Comparison of ENCODE assay signal across 31 cellular contexts in the genomic region with DNA sequence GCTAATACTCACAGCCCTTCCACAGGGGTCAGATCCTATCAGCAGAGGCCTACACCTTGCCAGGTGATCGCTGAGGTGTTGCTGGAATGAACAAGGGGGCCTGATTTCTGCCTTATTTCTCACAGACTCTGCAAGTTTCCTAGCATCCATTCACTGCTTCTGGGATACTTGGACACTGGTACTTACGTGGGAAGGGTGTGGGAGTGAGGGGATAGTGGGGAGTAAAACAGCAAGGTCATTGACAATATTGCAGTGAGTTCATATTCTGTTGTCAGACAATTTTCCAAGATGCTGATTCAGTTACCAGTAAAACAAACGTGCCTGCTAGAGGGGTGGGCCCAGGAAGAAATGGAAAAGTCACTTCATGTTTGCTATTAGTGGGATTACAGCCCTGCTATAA.
"Had no signal": no experiment of that assay in that cellular context is flagged by ENCODE, and none has a peak within 500 bp of the region (broad histone marks: within the 10 kb centered on the region; RNA-seq: fewer than 3 reads in every experiment).

No MANE protein-coding gene starts in this region.

- ATAC-seq: activated CD4-positive, CD25-positive, alpha-beta regulatory T cell treated with anti-CD3 and anti-CD28 coated beads, Interleukin-2, amount 50 U/mL, for 24 hours; activated CD8-positive, alpha-beta T cell treated with anti-CD3 and anti-CD28 coated beads for 36 hours; activated naive CD8-positive, alpha-beta T cell treated with anti-CD3 and anti-CD28 coated beads, Interleukin-2, amount 50 U/mL, for 24 hours; activated T-cell treated with anti-CD3 and anti-CD28 coated beads, Interleukin-2, amount 50 U/mL, for 4 hours; activated T-helper 17 cell treated with anti-CD3 and anti-CD28 coated beads, Interleukin-2, amount 50 U/mL, for 72 hours; body of pancreas; effector memory CD8-positive, alpha-beta T cell; foreskin keratinocyte; gastrocnemius medialis; T-helper 17 cell had no signal

- H3K36me3 ChIP-seq: adrenal gland, esophagus muscularis mucosa, gastrocnemius medialis, WERI-Rb-1 had no signal

- DNase-seq: activated B cell treated with CpG ODN at 0.5 μM for 24 hours; activated CD4-positive, alpha-beta T cell treated with anti-CD3 and anti-CD28 coated beads for 48 hours; activated CD4-positive, alpha-beta T cell treated with anti-CD3 and anti-CD28 coated beads, Interleukin-2, amount 50 U/mL, for 1 hour; activated CD4-positive, alpha-beta T cell treated with anti-CD3 and anti-CD28 coated beads, Interleukin-2, amount 50 U/mL, for 48 hours; activated CD8-positive, alpha-beta memory T cell treated with anti-CD3 and anti-CD28 coated beads for 24 hours; activated CD8-positive, alpha-beta T cell treated with anti-CD3 and anti-CD28 coated beads for 36 hours; activated effector memory CD4-positive, alpha-beta T cell treated with Interleukin-2 at 50 U/mL for 16 hours; activated naive CD4-positive, alpha-beta T cell treated with anti-CD3 and anti-CD28 coated beads for 36 hours; activated naive CD8-positive, alpha-beta T cell treated with anti-CD3 and anti-CD28 coated beads for 36 hours; activated naive CD8-positive, alpha-beta T cell treated with anti-CD3 and anti-CD28 coated beads, Interleukin-2, amount 50 U/mL, for 24 hours; activated T-cell treated with anti-CD3 and anti-CD28 coated beads, Interleukin-2, amount 50 U/mL, for 4 hours; adrenal gland; amygdala; aorta; body of pancreas; caudate nucleus; cortex of kidney; dermis blood vessel endothelial cell; effector CD4-positive, alpha-beta T cell; effector memory CD8-positive, alpha-beta T cell; erythroblast; foreskin keratinocyte; gastrocnemius medialis; glutamatergic neuron; T-helper 1 cell; T-helper 17 cell; T1000; WERI-Rb-1 had no signal

- H3K9me3 ChIP-seq: adrenal gland, body of pancreas, esophagus muscularis mucosa, gastrocnemius medialis had no signal

- H3K4me3 ChIP-seq: adrenal gland, body of pancreas, esophagus muscularis mucosa, gastrocnemius medialis had no signal

- H3K27me3 ChIP-seq: adrenal gland, foreskin keratinocyte, gastrocnemius medialis had no signal

- H3K4me1 ChIP-seq: adrenal gland, body of pancreas, esophagus muscularis mucosa had no signal

- H3K27ac ChIP-seq: adrenal gland, body of pancreas, esophagus muscularis mucosa, foreskin keratinocyte, gastrocnemius medialis, WERI-Rb-1 had no signal
